1 cellular context compared by ENCODE assay signal in the genomic region with DNA sequence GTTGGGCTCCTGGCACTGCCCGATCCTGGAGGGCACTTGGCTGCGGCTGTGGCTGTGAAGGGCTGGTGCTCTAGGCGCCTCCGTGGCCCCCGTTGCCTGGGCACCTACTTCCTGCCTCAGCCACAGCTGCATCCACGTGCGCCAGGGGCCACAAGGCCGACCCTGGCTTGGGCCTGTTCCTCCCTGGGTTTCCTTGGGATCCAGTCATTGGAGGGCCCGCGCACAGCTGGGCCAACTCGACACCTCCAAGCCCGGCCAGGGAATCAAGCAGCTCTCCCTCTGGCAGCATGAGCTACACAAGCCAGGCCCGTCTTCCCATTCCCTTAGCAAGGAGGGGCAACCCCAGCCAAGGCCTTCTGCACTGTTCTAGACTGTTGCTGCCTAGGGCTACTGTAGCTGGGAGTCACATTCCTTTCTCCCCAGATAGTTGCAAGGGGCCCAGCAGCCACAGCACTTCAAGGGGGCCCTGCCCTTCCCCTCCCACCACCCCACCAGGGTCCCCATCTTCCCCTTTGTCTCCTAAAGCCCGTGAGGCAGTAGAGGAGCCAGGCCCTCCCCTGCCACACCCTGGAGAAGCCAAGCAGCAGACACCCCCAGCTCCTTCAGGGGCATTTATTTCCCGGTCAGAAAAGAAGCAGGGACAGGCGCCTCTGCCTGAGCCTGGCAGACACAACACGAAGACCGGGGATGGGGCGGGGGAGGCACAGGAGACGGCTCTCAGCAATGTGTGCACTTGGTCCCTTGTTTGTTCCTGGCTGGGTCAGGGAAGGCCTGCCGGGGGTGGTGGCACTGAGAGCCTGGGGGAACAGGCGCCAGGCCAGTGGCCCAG.
TF ChIP-seq lines count a peak whose summit lies in the region.

No MANE protein-coding gene starts in this region.

TF ChIP-seq in HepG2, 621 proteins besides CTCF, POLR2A, EP300 and RAD21 (continues in another document):
- TF ChIP-seq TAF15 (IDR thresholded peaks at IDR 0.05; ENCODE audit: low read depth, low read length, poor library complexity, severe bottlenecking) (peak; percentile 99), ZNF572 (CRISPR knock-in tag; IDR thresholded peaks at IDR 0.05) (peak; percentile 91), FIP1L1 (IDR thresholded peaks at IDR 0.05; ENCODE audit: borderline replicate concordance, insufficient read depth, low read depth, low read length) (peak; percentile 87), ZSCAN22 (CRISPR knock-in tag; IDR thresholded peaks at IDR 0.05) (no peak; the same call in 1 of the 2 replicates), REL (CRISPR knock-in tag; conservative IDR thresholded peaks at IDR 0.05) (no peak), HOXA7 (CRISPR knock-in tag; IDR thresholded peaks at IDR 0.05) (no peak), TBX2 (CRISPR knock-in tag; IDR thresholded peaks at IDR 0.05; ENCODE audit: borderline replicate concordance) (no peak), PAX8 (CRISPR knock-in tag; IDR thresholded peaks at IDR 0.05; ENCODE audit: borderline replicate concordance) (no peak; the same call in 1 of the 2 replicates), ETV5 (CRISPR knock-in tag; IDR thresholded peaks at IDR 0.05; ENCODE audit: borderline replicate concordance) (no peak), ZNF451 (CRISPR knock-in tag; IDR thresholded peaks at IDR 0.05) (peak; percentile 54; the same call in 1 of the 2 replicates), NONO (IDR thresholded peaks at IDR 0.05) (no peak), NONO (CRISPR knock-in tag; conservative IDR thresholded peaks at IDR 0.05) (peak; percentile 69; the same call in 1 of the 2 replicates), RBM39 (IDR thresholded peaks at IDR 0.05; ENCODE audit: low read depth, low read length, poor library complexity, severe bottlenecking) (peak; percentile 36), ZNF747 (CRISPR knock-in tag; IDR thresholded peaks at IDR 0.05; ENCODE audit: borderline replicate concordance) (peak; percentile 52; the same call in 1 of the 2 replicates), ZNF720 (CRISPR knock-in tag; IDR thresholded peaks at IDR 0.05) (no peak), FOSL1 (CRISPR knock-in tag; IDR thresholded peaks at IDR 0.05; ENCODE audit: borderline replicate concordance) (no peak), ZSCAN30 (CRISPR knock-in tag; IDR thresholded peaks at IDR 0.05) (no peak), ZNF768 (CRISPR knock-in tag; IDR thresholded peaks at IDR 0.05) (peak; percentile 58; the same call in 1 of the 2 replicates), GFI1 (CRISPR knock-in tag; IDR thresholded peaks at IDR 0.05; ENCODE audit: borderline replicate concordance) (no peak), KDM2A (CRISPR knock-in tag; IDR thresholded peaks at IDR 0.05; ENCODE audit: borderline replicate concordance, low read depth) (peak; percentile 64; the same call in 1 of the 2 replicates), ELF3 (CRISPR knock-in tag; IDR thresholded peaks at IDR 0.05) (no peak), TP53 (CRISPR knock-in tag; conservative IDR thresholded peaks at IDR 0.05) (peak; percentile 28; the same call in 1 of the 2 replicates), SRSF4 (IDR thresholded peaks at IDR 0.05; ENCODE audit: low read depth, low read length, poor library complexity, severe bottlenecking) (peak; percentile 66), CENPX (CRISPR knock-in tag; IDR thresholded peaks at IDR 0.05) (no peak), ZNF792 (CRISPR knock-in tag; IDR thresholded peaks at IDR 0.05) (no peak), SSRP1 (CRISPR knock-in tag; IDR thresholded peaks at IDR 0.05) (peak; percentile 95), NFRKB (IDR thresholded peaks at IDR 0.05) (no peak), SETDB1 (CRISPR knock-in tag; IDR thresholded peaks at IDR 0.05; ENCODE audit: borderline replicate concordance) (no peak), PHF20 (CRISPR knock-in tag; IDR thresholded peaks at IDR 0.05) (no peak), DNMT1 (CRISPR knock-in tag; IDR thresholded peaks at IDR 0.05) (peak; percentile 68)
- TF ChIP-seq, protein P1, sequence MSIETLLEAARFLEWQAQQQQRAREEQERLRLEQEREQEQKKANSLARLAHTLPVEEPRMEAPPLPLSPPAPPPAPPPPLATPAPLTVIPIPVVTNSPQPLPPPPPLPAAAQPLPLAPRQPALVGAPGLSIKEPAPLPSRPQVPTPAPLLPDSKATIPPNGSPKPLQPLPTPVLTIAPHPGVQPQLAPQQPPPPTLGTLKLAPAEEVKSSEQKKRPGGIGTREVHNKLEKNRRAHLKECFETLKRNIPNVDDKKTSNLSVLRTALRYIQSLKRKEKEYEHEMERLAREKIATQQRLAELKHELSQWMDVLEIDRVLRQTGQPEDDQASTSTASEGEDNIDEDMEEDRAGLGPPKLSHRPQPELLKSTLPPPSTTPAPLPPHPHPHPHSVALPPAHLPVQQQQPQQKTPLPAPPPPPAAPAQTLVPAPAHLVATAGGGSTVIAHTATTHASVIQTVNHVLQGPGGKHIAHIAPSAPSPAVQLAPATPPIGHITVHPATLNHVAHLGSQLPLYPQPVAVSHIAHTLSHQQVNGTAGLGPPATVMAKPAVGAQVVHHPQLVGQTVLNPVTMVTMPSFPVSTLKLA (IDR thresholded peaks at IDR 0.05), result no peak
- TF ChIP-seq, protein P2, sequence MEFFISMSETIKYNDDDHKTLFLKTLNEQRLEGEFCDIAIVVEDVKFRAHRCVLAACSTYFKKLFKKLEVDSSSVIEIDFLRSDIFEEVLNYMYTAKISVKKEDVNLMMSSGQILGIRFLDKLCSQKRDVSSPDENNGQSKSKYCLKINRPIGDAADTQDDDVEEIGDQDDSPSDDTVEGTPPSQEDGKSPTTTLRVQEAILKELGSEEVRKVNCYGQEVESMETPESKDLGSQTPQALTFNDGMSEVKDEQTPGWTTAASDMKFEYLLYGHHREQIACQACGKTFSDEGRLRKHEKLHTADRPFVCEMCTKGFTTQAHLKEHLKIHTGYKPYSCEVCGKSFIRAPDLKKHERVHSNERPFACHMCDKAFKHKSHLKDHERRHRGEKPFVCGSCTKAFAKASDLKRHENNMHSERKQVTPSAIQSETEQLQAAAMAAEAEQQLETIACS (CRISPR knock-in tag; IDR thresholded peaks at IDR 0.05), result no peak; the same call in 1 of the 2 replicates
- TF ChIP-seq, protein P3, sequence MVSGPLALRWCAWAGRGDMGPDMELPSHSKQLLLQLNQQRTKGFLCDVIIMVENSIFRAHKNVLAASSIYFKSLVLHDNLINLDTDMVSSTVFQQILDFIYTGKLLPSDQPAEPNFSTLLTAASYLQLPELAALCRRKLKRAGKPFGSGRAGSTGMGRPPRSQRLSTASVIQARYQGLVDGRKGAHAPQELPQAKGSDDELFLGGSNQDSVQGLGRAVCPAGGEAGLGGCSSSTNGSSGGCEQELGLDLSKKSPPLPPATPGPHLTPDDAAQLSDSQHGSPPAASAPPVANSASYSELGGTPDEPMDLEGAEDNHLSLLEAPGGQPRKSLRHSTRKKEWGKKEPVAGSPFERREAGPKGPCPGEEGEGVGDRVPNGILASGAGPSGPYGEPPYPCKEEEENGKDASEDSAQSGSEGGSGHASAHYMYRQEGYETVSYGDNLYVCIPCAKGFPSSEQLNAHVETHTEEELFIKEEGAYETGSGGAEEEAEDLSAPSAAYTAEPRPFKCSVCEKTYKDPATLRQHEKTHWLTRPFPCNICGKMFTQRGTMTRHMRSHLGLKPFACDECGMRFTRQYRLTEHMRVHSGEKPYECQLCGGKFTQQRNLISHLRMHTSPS (CRISPR knock-in tag; IDR thresholded peaks at IDR 0.05; ENCODE audit: low read depth), result peak; percentile 71; the same call in 1 of the 2 replicates
- TF ChIP-seq, protein P4, sequence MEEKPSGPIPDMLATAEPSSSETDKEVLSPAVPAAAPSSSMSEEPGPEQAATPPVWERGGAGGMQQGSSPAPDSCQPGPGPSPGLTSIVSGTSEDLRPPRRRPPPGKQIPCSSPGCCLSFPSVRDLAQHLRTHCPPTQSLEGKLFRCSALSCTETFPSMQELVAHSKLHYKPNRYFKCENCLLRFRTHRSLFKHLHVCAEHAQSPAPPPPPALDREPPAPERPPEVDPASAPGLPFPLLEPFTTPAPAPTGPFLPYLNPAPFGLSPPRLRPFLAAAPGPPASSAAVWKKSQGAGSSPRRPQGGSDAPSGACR (CRISPR knock-in tag; IDR thresholded peaks at IDR 0.05), result peak; percentile 33; the same call in 1 of the 2 replicates
- TF ChIP-seq, protein P5, sequence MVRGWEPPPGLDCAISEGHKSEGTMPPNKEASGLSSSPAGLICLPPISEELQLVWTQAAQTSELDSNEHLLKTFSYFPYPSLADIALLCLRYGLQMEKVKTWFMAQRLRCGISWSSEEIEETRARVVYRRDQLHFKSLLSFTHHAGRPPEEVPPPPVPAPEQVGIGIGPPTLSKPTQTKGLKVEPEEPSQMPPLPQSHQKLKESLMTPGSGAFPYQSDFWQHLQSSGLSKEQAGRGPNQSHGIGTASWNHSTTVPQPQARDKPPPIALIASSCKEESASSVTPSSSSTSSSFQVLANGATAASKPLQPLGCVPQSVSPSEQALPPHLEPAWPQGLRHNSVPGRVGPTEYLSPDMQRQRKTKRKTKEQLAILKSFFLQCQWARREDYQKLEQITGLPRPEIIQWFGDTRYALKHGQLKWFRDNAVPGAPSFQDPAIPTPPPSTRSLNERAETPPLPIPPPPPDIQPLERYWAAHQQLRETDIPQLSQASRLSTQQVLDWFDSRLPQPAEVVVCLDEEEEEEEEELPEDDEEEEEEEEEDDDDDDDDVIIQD (CRISPR knock-in tag; IDR thresholded peaks at IDR 0.05; ENCODE audit: low read depth), result no peak
- TF ChIP-seq, protein P6, sequence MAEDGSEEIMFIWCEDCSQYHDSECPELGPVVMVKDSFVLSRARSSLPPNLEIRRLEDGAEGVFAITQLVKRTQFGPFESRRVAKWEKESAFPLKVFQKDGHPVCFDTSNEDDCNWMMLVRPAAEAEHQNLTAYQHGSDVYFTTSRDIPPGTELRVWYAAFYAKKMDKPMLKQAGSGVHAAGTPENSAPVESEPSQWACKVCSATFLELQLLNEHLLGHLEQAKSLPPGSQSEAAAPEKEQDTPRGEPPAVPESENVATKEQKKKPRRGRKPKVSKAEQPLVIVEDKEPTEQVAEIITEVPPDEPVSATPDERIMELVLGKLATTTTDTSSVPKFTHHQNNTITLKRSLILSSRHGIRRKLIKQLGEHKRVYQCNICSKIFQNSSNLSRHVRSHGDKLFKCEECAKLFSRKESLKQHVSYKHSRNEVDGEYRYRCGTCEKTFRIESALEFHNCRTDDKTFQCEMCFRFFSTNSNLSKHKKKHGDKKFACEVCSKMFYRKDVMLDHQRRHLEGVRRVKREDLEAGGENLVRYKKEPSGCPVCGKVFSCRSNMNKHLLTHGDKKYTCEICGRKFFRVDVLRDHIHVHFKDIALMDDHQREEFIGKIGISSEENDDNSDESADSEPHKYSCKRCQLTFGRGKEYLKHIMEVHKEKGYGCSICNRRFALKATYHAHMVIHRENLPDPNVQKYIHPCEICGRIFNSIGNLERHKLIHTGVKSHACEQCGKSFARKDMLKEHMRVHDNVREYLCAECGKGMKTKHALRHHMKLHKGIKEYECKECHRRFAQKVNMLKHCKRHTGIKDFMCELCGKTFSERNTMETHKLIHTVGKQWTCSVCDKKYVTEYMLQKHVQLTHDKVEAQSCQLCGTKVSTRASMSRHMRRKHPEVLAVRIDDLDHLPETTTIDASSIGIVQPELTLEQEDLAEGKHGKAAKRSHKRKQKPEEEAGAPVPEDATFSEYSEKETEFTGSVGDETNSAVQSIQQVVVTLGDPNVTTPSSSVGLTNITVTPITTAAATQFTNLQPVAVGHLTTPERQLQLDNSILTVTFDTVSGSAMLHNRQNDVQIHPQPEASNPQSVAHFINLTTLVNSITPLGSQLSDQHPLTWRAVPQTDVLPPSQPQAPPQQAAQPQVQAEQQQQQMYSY (CRISPR knock-in tag; IDR thresholded peaks at IDR 0.05), result no peak
- TF ChIP-seq, protein P7, sequence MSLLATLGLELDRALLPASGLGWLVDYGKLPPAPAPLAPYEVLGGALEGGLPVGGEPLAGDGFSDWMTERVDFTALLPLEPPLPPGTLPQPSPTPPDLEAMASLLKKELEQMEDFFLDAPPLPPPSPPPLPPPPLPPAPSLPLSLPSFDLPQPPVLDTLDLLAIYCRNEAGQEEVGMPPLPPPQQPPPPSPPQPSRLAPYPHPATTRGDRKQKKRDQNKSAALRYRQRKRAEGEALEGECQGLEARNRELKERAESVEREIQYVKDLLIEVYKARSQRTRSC (CRISPR knock-in tag; IDR thresholded peaks at IDR 0.05; ENCODE audit: low read depth), result peak; percentile 64; the same call in 1 of the 2 replicates
- TF ChIP-seq, protein P8, sequence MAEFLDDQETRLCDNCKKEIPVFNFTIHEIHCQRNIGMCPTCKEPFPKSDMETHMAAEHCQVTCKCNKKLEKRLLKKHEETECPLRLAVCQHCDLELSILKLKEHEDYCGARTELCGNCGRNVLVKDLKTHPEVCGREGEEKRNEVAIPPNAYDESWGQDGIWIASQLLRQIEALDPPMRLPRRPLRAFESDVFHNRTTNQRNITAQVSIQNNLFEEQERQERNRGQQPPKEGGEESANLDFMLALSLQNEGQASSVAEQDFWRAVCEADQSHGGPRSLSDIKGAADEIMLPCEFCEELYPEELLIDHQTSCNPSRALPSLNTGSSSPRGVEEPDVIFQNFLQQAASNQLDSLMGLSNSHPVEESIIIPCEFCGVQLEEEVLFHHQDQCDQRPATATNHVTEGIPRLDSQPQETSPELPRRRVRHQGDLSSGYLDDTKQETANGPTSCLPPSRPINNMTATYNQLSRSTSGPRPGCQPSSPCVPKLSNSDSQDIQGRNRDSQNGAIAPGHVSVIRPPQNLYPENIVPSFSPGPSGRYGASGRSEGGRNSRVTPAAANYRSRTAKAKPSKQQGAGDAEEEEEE (CRISPR knock-in tag; IDR thresholded peaks at IDR 0.05; ENCODE audit: borderline replicate concordance), result 0 out of 2 replicates have a peak, but pooled peaks have one; percentile 67
- TF ChIP-seq, protein P9, sequence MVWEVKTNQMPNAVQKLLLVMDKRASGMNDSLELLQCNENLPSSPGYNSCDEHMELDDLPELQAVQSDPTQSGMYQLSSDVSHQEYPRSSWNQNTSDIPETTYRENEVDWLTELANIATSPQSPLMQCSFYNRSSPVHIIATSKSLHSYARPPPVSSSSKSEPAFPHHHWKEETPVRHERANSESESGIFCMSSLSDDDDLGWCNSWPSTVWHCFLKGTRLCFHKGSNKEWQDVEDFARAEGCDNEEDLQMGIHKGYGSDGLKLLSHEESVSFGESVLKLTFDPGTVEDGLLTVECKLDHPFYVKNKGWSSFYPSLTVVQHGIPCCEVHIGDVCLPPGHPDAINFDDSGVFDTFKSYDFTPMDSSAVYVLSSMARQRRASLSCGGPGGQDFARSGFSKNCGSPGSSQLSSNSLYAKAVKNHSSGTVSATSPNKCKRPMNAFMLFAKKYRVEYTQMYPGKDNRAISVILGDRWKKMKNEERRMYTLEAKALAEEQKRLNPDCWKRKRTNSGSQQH (CRISPR knock-in tag; IDR thresholded peaks at IDR 0.05; ENCODE audit: low read depth), result peak; percentile 54; the same call in 1 of the 2 replicates
- TF ChIP-seq, protein P10, sequence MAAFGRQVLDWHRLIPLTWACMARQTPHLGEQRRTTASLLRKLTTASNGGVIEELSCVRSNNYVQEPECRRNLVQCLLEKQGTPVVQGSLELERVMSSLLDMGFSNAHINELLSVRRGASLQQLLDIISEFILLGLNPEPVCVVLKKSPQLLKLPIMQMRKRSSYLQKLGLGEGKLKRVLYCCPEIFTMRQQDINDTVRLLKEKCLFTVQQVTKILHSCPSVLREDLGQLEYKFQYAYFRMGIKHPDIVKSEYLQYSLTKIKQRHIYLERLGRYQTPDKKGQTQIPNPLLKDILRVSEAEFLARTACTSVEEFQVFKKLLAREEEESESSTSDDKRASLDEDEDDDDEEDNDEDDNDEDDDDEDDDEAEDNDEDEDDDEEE (CRISPR knock-in tag; IDR thresholded peaks at IDR 0.05), result no peak
- TF ChIP-seq, protein P11, sequence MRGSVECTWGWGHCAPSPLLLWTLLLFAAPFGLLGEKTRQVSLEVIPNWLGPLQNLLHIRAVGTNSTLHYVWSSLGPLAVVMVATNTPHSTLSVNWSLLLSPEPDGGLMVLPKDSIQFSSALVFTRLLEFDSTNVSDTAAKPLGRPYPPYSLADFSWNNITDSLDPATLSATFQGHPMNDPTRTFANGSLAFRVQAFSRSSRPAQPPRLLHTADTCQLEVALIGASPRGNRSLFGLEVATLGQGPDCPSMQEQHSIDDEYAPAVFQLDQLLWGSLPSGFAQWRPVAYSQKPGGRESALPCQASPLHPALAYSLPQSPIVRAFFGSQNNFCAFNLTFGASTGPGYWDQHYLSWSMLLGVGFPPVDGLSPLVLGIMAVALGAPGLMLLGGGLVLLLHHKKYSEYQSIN (CRISPR knock-in tag; IDR thresholded peaks at IDR 0.05; ENCODE audit: borderline replicate concordance), result no peak
